Comparison of ENCODE assay signal across 24 cellular contexts in the genomic region with DNA sequence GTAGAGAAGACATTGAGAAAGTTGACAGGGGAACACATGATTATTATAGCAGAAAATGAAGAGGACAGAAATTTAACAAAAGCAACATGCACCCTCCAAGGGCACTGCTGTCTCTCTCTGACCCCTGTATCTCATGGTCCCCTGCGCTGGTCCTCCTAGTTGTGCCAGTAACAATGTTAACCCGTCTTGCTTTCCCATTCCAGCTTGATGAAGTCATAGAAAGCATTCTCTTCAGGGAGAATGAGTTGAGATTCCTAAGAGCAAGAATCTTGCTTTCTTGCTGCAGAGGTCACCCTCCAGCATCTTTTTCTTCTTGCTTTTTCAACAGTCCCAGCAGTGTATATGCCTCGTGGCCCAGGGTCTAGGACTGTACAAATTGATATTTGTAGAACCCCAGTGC.
A peak's percentile ranks its signal among the peaks of the same experiment; 100 is the strongest.
DNase-seq lines count a peak whose midpoint lies in the region; ATAC-seq lines count a peak whose summit lies in the region.
"Had no signal": no experiment of that assay in that cellular context is flagged by ENCODE, and none has a peak within 500 bp of the region (broad histone marks: within the 10 kb centered on the region; RNA-seq: fewer than 3 reads in every experiment).

No MANE protein-coding gene starts in this region.

- DNase-seq in adipocyte (ENCODE audit: low read depth) (peak; percentile 41), iPS-NIHi7 (ENCODE audit: extremely low spot score) (peak; percentile 12), mesendoderm (peak; percentile 78), DMS114 treated with DMSO at 0.1 percent for 48 hours (lab: John Stamatoyannopoulos, UW; ENCODE audit: unreplicated experiment) (no peak)
- DNase-seq in activated naive CD8-positive, alpha-beta T cell treated with anti-CD3 and anti-CD28 coated beads, Interleukin-2, amount 50 U/mL, for 24 hours = no peak
- DNase-seq: Caco-2; CD8-positive, alpha-beta T cell; DMS79; KG1; MG63; NCI-H1105 treated with DMSO at 0.1 percent for 48 hours; NCI-H146; NCI-H2029; NCI-H446 treated with DMSO at 0.1 percent for 48 hours; NCI-H526; NCI-H82; NK-92 treated with Interleukin-12 subunit alpha and Interleukin-12 subunit beta, amount 100 ng/mL, for 24 hours; PC-3; SJCRH30 had no signal

- H3K18ac ChIP-seq in mesendoderm (ENCODE audit: low read length) = no peak overlapping the region

- no peak overlapping the region for H3K23ac ChIP-seq in mesendoderm (ENCODE audit: low read length)

- H4K8ac ChIP-seq in mesendoderm (ENCODE audit: low read depth, low read length) = no peak overlapping the region

- H3K4me1 ChIP-seq in adipocyte (ENCODE audit: control insufficient read depth, insufficient read depth, low read length) (no peaks in the 10 kb centered on the region), mesendoderm (ENCODE audit: control insufficient read depth, low read depth, low read length) (no peaks in the 10 kb centered on the region)
- H3K4me1 ChIP-seq: Caco-2, SJCRH30 had no signal

- H3K4me3 ChIP-seq in adipocyte (ENCODE audit: low read length) (no peak overlapping the region), mesendoderm (ENCODE audit: low read length) (no peak overlapping the region)
- H3K4me3 ChIP-seq: MG63, SJCRH30 had no signal

- H4K5ac ChIP-seq in mesendoderm (ENCODE audit: low read length) = no peak overlapping the region

- no peak overlapping the region for H3K56ac ChIP-seq in mesendoderm (ENCODE audit: low read length)

- peaks cover 3% of the 10 kb centered on the region for H3K27me3 Mint-ChIP-seq in activated T-helper 17 cell treated with anti-CD3 and anti-CD28 coated beads, Interleukin-2, amount 50 U/mL, for 72 hours
- no peaks in the 10 kb centered on the region for H3K27me3 Mint-ChIP-seq in activated naive CD8-positive, alpha-beta T cell treated with anti-CD3 and anti-CD28 coated beads, Interleukin-2, amount 50 U/mL, for 24 hours
- H3K27me3 Mint-ChIP-seq: B cell had no signal

- no peaks in the 10 kb centered on the region for H3K36me3 Mint-ChIP-seq in activated T-helper 17 cell treated with anti-CD3 and anti-CD28 coated beads, Interleukin-2, amount 50 U/mL, for 72 hours (ENCODE audit: low read depth)
- H3K36me3 Mint-ChIP-seq in activated naive CD8-positive, alpha-beta T cell treated with anti-CD3 and anti-CD28 coated beads, Interleukin-2, amount 50 U/mL, for 24 hours (ENCODE audit: low read depth) = no peaks in the 10 kb centered on the region
- H3K36me3 Mint-ChIP-seq: CD8-positive, alpha-beta T cell had no signal

- WGBS in mesendoderm (ENCODE audit: extremely low coverage, insufficient coverage, low lambda C conversion rate) = no CpG with 5 or more reads among the region's 3 CpGs

- no peak overlapping the region for H2AK5ac ChIP-seq in mesendoderm (ENCODE audit: low read length)

- H3K27ac Mint-ChIP-seq in activated T-helper 17 cell treated with anti-CD3 and anti-CD28 coated beads, Interleukin-2, amount 50 U/mL, for 72 hours = no peak overlapping the region
- no peak overlapping the region for H3K27ac Mint-ChIP-seq in activated naive CD8-positive, alpha-beta T cell treated with anti-CD3 and anti-CD28 coated beads, Interleukin-2, amount 50 U/mL, for 24 hours
- H3K27ac Mint-ChIP-seq: B cell; CD8-positive, alpha-beta T cell had no signal

- H3K9me3 ChIP-seq in adipocyte (ENCODE audit: control insufficient read depth, low read length) = no peaks in the 10 kb centered on the region
- H3K9me3 ChIP-seq: Caco-2, MG63, SJCRH30 had no signal

- H3K27ac ChIP-seq in mesendoderm (ENCODE audit: low read depth, low read length) = no peak overlapping the region
- H3K27ac ChIP-seq: C4-2B, SJCRH30 had no signal

- H3K79me2 ChIP-seq in mesendoderm (ENCODE audit: control insufficient read depth, insufficient read depth, low read length) = no peaks in the 10 kb centered on the region

- no peaks in the 10 kb centered on the region for H3K79me1 ChIP-seq in mesendoderm (ENCODE audit: low read length)

- no peaks in the 10 kb centered on the region for H3K36me3 ChIP-seq in adipocyte (ENCODE audit: control insufficient read depth, insufficient read depth, low read length, severe bottlenecking)
- H3K36me3 ChIP-seq in mesendoderm (ENCODE audit: control insufficient read depth, insufficient read depth, low read length) = no peaks in the 10 kb centered on the region
- H3K36me3 ChIP-seq: MG63, SJCRH30 had no signal

- no peak overlapping the region for H3K4me2 ChIP-seq in mesendoderm (ENCODE audit: low read length)

- ATAC-seq in activated T-helper 17 cell treated with anti-CD3 and anti-CD28 coated beads, Interleukin-2, amount 50 U/mL, for 72 hours (replicated peaks) = no peak
- ATAC-seq in activated naive CD8-positive, alpha-beta T cell treated with anti-CD3 and anti-CD28 coated beads, Interleukin-2, amount 50 U/mL, for 24 hours = no peak
- no peak for ATAC-seq in HG02678 (IDR thresholded peaks at IDR 0.05; ENCODE audit: unreplicated experiment)
- ATAC-seq: CD8-positive, alpha-beta T cell; PC-3; SK-N-SH treated with all-trans-retinoic acid at 6 μM for 48 hours had no signal

- no peaks in the 10 kb centered on the region for H3K9me3 Mint-ChIP-seq in activated T-helper 17 cell treated with anti-CD3 and anti-CD28 coated beads, Interleukin-2, amount 50 U/mL, for 72 hours
- H3K9me3 Mint-ChIP-seq in activated naive CD8-positive, alpha-beta T cell treated with anti-CD3 and anti-CD28 coated beads, Interleukin-2, amount 50 U/mL, for 24 hours = no peaks in the 10 kb centered on the region
- H3K9me3 Mint-ChIP-seq: CD8-positive, alpha-beta T cell had no signal

- H2BK5ac ChIP-seq in mesendoderm (ENCODE audit: low read length) = no peak overlapping the region

- H3K4me1 Mint-ChIP-seq in activated T-helper 17 cell treated with anti-CD3 and anti-CD28 coated beads, Interleukin-2, amount 50 U/mL, for 72 hours = no peaks in the 10 kb centered on the region
- H3K4me1 Mint-ChIP-seq in activated naive CD8-positive, alpha-beta T cell treated with anti-CD3 and anti-CD28 coated beads, Interleukin-2, amount 50 U/mL, for 24 hours = no peaks in the 10 kb centered on the region
- H3K4me1 Mint-ChIP-seq: B cell had no signal

- H3K4me3 Mint-ChIP-seq in activated T-helper 17 cell treated with anti-CD3 and anti-CD28 coated beads, Interleukin-2, amount 50 U/mL, for 72 hours = no peak overlapping the region
- H3K4me3 Mint-ChIP-seq in activated naive CD8-positive, alpha-beta T cell treated with anti-CD3 and anti-CD28 coated beads, Interleukin-2, amount 50 U/mL, for 24 hours = no peak overlapping the region
- H3K4me3 Mint-ChIP-seq: B cell; CD8-positive, alpha-beta T cell had no signal

- no peak overlapping the region for H2BK15ac ChIP-seq in mesendoderm (replicated peaks; ENCODE audit: low read depth)

- H3K9ac ChIP-seq in adipocyte (ENCODE audit: low read length) = no peak overlapping the region
- no peak overlapping the region for H3K9ac ChIP-seq in mesendoderm (ENCODE audit: low read length)

- no peak overlapping the region for H2BK120ac ChIP-seq in mesendoderm (ENCODE audit: low read depth, low read length)

- no peak overlapping the region for H3K4ac ChIP-seq in mesendoderm (ENCODE audit: low read depth, low read length)

- H3K27me3 ChIP-seq in adipocyte (replicated peaks; ENCODE audit: control insufficient read depth, insufficient read depth, low read length) = no peaks in the 10 kb centered on the region
- no peaks in the 10 kb centered on the region for H3K27me3 ChIP-seq in mesendoderm (ENCODE audit: insufficient read depth, low read length, poor library complexity)
- H3K27me3 ChIP-seq: MG63, SJCRH30 had no signal

Comparison
In these comparisons a context has a peak if more than half of its experiments do, and no peak if none do; other contexts are left out.
1. DNase-seq: peak in adipocyte (single experiment), iPS-NIHi7 (single experiment) and mesendoderm (single experiment); none in DMS114 treated with DMSO at 0.1 percent for 48 hours (single experiment) and activated naive CD8-positive, alpha-beta T cell treated with anti-CD3 and anti-CD28 coated beads, Interleukin-2, amount 50 U/mL, for 24 hours (single experiment).